ENCODE assay signal across 1 cellular context in the genomic region with DNA sequence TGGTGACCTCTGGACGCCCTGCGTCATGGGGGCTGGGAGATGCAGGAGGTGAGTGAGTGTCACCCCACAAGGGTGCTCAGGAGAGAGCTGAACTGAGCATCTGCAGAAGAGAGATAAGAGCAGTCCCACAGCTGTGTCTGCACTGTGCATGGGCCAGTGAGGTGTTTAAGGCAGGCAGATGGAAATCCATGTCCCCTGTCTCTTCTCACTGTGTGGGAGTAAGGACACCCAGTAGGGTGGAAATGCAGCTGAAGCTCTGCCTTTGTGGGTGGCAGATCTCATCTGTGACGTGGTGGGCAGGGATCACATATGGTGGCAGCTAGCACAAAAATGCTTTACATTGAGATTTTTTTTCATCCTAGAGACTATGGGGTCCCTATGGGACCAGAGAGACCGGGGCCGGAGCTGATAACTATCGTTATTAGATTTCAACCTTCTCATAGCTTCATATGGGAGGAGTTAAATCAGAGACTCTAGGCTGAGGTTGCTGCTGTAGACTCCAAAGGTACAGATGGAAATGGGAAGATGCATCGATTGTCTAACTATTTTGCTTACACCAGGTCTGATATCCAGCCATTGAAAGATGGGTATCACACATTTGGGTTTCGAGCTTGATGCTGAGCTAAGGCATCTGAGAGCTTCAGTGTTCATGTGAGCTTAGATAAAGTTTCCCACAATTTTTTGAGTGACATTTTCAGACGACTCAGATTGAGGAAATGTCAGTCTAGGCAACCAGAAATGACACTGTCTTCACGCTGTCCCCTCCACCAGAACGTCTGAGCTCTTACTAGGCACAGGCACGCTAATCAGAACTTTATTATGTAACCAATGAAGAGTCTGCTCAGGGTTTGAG.
A peak's percentile ranks its signal among the peaks of the same experiment; 100 is the strongest.
TF ChIP-seq lines count a peak whose summit lies in the region.

No MANE protein-coding gene starts in this region.

TF ChIP-seq in K562, 482 proteins besides CTCF, POLR2A, EP300 and RAD21 (continued from another document and continues in another):
- TF ChIP-seq, protein P1, sequence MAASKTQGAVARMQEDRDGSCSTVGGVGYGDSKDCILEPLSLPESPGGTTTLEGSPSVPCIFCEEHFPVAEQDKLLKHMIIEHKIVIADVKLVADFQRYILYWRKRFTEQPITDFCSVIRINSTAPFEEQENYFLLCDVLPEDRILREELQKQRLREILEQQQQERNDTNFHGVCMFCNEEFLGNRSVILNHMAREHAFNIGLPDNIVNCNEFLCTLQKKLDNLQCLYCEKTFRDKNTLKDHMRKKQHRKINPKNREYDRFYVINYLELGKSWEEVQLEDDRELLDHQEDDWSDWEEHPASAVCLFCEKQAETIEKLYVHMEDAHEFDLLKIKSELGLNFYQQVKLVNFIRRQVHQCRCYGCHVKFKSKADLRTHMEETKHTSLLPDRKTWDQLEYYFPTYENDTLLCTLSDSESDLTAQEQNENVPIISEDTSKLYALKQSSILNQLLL (CRISPR knock-in tag; IDR thresholded peaks at IDR 0.05; ENCODE audit: borderline replicate concordance), result no peak
- TF ChIP-seq, protein P2, sequence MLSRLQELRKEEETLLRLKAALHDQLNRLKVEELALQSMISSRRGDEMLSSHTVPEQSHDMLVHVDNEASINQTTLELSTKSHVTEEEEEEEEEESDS (CRISPR knock-in tag; IDR thresholded peaks at IDR 0.05), result no peak
- TF ChIP-seq ZNF316 (IDR thresholded peaks at IDR 0.05) (no peak; the same call in 1 of the 2 replicates), SMARCB1 (IDR thresholded peaks at IDR 0.05; ENCODE audit: insufficient read length, low read depth) (no peak), ZNF23 (CRISPR knock-in tag; IDR thresholded peaks at IDR 0.05) (no peak), NRF1 (conservative IDR thresholded peaks at IDR 0.05 in 1 of 2, IDR thresholded peaks at IDR 0.05 in 1 of 2) (peak; percentile 79 to 83), HLTF (IDR thresholded peaks at IDR 0.05) (peak; percentile 99), KDM2B (CRISPR knock-in tag; IDR thresholded peaks at IDR 0.05) (no peak), ZNF696 (CRISPR knock-in tag; conservative IDR thresholded peaks at IDR 0.05) (no peak), SMAD1 (IDR thresholded peaks at IDR 0.05; ENCODE audit: low read depth, low read length, partially characterized antibody) (peak; percentile 72), ASH1L (IDR thresholded peaks at IDR 0.05; ENCODE audit: borderline replicate concordance, low read depth, partially characterized antibody) (no peak), RHOXF2B (CRISPR knock-in tag; conservative IDR thresholded peaks at IDR 0.05) (no peak), JUND (IDR thresholded peaks at IDR 0.05; ENCODE audit: borderline replicate concordance, low read depth, low read length) (peak; percentile 91), JUND (tag; IDR thresholded peaks at IDR 0.05; ENCODE audit: borderline replicate concordance, low read depth, low read length) (peak; percentile 84; the same call in 2 of the 3 replicates), ZEB2 (IDR thresholded peaks at IDR 0.05) (peak; percentile 99), CBFA2T3 (IDR thresholded peaks at IDR 0.05) (peak; percentile 100), CXXC5 (CRISPR knock-in tag; IDR thresholded peaks at IDR 0.05) (peak; percentile 90), SMAD3 (CRISPR knock-in tag; conservative IDR thresholded peaks at IDR 0.05) (peak; percentile 38; the same call in 1 of the 2 replicates), IRF2 (CRISPR knock-in tag; IDR thresholded peaks at IDR 0.05) (no peak), ZNF133 (CRISPR knock-in tag; IDR thresholded peaks at IDR 0.05) (no peak), TAF1 (IDR thresholded peaks at IDR 0.05; ENCODE audit: control insufficient read depth, extremely low read depth, insufficient read depth, low read length, severe bottlenecking) (peak; percentile 33), HSF4 (CRISPR knock-in tag; IDR thresholded peaks at IDR 0.05; ENCODE audit: borderline replicate concordance) (no peak), MTA3 (IDR thresholded peaks at IDR 0.05; ENCODE audit: borderline replicate concordance) (peak; percentile 95), ETS2 (tag; IDR thresholded peaks at IDR 0.05; ENCODE audit: borderline replicate concordance, poor library complexity, severe bottlenecking) (no peak), HDAC8 (tag; IDR thresholded peaks at IDR 0.05) (no peak), ZNF436 (CRISPR knock-in tag; IDR thresholded peaks at IDR 0.05) (no peak), NFIC (IDR thresholded peaks at IDR 0.05) (peak; percentile 98), NFE2 (IDR thresholded peaks at IDR 0.05; ENCODE audit: low read depth) (peak; percentile 60), CBFB (CRISPR knock-in tag; IDR thresholded peaks at IDR 0.05) (no peak), ARHGAP35 (IDR thresholded peaks at IDR 0.05; ENCODE audit: partially characterized antibody) (no peak), PHTF2 (CRISPR knock-in tag; IDR thresholded peaks at IDR 0.05) (no peak), ZNF695 (CRISPR knock-in tag; IDR thresholded peaks at IDR 0.05) (no peak), XRCC3 (IDR thresholded peaks at IDR 0.05) (no peak), HNRNPL (IDR thresholded peaks at IDR 0.05; ENCODE audit: low read depth, low read length) (no peak), KDM1A (IDR thresholded peaks at IDR 0.05) (peak; percentile 98 to 99), ZC3H8 (IDR thresholded peaks at IDR 0.05) (no peak), CHD4 (IDR thresholded peaks at IDR 0.05; ENCODE audit: insufficient read depth, insufficient replicate concordance, low read depth, low read length, poor library complexity, severe bottlenecking) (no peak), ZBTB17 (CRISPR knock-in tag; IDR thresholded peaks at IDR 0.05) (no peak), CCAR2 (IDR thresholded peaks at IDR 0.05; ENCODE audit: low read depth, low read length) (no peak)
- TF ChIP-seq, protein P3, sequence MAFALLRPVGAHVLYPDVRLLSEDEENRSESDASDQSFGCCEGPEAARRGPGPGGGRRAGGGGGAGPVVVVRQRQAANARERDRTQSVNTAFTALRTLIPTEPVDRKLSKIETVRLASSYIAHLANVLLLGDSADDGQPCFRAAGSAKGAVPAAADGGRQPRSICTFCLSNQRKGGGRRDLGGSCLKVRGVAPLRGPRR (CRISPR knock-in tag; IDR thresholded peaks at IDR 0.05), result no peak
- TF ChIP-seq, protein P4, sequence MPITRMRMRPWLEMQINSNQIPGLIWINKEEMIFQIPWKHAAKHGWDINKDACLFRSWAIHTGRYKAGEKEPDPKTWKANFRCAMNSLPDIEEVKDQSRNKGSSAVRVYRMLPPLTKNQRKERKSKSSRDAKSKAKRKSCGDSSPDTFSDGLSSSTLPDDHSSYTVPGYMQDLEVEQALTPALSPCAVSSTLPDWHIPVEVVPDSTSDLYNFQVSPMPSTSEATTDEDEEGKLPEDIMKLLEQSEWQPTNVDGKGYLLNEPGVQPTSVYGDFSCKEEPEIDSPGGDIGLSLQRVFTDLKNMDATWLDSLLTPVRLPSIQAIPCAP (CRISPR knock-in tag; IDR thresholded peaks at IDR 0.05; ENCODE audit: borderline replicate concordance), result no peak
- TF ChIP-seq, protein P5, sequence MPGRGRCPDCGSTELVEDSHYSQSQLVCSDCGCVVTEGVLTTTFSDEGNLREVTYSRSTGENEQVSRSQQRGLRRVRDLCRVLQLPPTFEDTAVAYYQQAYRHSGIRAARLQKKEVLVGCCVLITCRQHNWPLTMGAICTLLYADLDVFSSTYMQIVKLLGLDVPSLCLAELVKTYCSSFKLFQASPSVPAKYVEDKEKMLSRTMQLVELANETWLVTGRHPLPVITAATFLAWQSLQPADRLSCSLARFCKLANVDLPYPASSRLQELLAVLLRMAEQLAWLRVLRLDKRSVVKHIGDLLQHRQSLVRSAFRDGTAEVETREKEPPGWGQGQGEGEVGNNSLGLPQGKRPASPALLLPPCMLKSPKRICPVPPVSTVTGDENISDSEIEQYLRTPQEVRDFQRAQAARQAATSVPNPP (IDR thresholded peaks at IDR 0.05; ENCODE audit: borderline replicate concordance, insufficient read depth, insufficient read length), result no peak
- TF ChIP-seq, protein P6, sequence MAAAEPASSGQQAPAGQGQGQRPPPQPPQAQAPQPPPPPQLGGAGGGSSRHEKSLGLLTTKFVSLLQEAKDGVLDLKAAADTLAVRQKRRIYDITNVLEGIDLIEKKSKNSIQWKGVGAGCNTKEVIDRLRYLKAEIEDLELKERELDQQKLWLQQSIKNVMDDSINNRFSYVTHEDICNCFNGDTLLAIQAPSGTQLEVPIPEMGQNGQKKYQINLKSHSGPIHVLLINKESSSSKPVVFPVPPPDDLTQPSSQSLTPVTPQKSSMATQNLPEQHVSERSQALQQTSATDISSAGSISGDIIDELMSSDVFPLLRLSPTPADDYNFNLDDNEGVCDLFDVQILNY (CRISPR knock-in tag; IDR thresholded peaks at IDR 0.05), result no peak
- TF ChIP-seq, protein P7, sequence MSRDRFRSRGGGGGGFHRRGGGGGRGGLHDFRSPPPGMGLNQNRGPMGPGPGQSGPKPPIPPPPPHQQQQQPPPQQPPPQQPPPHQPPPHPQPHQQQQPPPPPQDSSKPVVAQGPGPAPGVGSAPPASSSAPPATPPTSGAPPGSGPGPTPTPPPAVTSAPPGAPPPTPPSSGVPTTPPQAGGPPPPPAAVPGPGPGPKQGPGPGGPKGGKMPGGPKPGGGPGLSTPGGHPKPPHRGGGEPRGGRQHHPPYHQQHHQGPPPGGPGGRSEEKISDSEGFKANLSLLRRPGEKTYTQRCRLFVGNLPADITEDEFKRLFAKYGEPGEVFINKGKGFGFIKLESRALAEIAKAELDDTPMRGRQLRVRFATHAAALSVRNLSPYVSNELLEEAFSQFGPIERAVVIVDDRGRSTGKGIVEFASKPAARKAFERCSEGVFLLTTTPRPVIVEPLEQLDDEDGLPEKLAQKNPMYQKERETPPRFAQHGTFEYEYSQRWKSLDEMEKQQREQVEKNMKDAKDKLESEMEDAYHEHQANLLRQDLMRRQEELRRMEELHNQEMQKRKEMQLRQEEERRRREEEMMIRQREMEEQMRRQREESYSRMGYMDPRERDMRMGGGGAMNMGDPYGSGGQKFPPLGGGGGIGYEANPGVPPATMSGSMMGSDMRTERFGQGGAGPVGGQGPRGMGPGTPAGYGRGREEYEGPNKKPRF (IDR thresholded peaks at IDR 0.05; ENCODE audit: low read depth, low read length), result no peak
- TF ChIP-seq, protein P8, sequence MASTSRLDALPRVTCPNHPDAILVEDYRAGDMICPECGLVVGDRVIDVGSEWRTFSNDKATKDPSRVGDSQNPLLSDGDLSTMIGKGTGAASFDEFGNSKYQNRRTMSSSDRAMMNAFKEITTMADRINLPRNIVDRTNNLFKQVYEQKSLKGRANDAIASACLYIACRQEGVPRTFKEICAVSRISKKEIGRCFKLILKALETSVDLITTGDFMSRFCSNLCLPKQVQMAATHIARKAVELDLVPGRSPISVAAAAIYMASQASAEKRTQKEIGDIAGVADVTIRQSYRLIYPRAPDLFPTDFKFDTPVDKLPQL (IDR thresholded peaks at IDR 0.05; ENCODE audit: extremely low read depth, insufficient read length), result no peak
- TF ChIP-seq, protein P9, sequence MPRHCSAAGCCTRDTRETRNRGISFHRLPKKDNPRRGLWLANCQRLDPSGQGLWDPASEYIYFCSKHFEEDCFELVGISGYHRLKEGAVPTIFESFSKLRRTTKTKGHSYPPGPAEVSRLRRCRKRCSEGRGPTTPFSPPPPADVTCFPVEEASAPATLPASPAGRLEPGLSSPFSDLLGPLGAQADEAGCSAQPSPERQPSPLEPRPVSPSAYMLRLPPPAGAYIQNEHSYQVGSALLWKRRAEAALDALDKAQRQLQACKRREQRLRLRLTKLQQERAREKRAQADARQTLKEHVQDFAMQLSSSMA (CRISPR knock-in tag; IDR thresholded peaks at IDR 0.05), result no peak
- TF ChIP-seq, protein P10, sequence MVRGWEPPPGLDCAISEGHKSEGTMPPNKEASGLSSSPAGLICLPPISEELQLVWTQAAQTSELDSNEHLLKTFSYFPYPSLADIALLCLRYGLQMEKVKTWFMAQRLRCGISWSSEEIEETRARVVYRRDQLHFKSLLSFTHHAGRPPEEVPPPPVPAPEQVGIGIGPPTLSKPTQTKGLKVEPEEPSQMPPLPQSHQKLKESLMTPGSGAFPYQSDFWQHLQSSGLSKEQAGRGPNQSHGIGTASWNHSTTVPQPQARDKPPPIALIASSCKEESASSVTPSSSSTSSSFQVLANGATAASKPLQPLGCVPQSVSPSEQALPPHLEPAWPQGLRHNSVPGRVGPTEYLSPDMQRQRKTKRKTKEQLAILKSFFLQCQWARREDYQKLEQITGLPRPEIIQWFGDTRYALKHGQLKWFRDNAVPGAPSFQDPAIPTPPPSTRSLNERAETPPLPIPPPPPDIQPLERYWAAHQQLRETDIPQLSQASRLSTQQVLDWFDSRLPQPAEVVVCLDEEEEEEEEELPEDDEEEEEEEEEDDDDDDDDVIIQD (CRISPR knock-in tag; IDR thresholded peaks at IDR 0.05), result no peak
- TF ChIP-seq, protein P11, sequence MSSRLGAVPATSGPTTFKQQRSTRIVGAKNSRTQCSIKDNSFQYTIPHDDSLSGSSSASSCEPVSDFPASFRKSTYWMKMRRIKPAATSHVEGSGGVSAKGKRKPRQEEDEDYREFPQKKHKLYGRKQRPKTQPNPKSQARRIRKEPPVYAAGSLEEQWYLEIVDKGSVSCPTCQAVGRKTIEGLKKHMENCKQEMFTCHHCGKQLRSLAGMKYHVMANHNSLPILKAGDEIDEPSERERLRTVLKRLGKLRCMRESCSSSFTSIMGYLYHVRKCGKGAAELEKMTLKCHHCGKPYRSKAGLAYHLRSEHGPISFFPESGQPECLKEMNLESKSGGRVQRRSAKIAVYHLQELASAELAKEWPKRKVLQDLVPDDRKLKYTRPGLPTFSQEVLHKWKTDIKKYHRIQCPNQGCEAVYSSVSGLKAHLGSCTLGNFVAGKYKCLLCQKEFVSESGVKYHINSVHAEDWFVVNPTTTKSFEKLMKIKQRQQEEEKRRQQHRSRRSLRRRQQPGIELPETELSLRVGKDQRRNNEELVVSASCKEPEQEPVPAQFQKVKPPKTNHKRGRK (tag; IDR thresholded peaks at IDR 0.05), result no peak
- TF ChIP-seq, protein P12, sequence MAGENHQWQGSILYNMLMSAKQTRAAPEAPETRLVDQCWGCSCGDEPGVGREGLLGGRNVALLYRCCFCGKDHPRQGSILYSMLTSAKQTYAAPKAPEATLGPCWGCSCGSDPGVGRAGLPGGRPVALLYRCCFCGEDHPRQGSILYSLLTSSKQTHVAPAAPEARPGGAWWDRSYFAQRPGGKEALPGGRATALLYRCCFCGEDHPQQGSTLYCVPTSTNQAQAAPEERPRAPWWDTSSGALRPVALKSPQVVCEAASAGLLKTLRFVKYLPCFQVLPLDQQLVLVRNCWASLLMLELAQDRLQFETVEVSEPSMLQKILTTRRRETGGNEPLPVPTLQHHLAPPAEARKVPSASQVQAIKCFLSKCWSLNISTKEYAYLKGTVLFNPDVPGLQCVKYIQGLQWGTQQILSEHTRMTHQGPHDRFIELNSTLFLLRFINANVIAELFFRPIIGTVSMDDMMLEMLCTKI (IDR thresholded peaks at IDR 0.05; ENCODE audit: partially characterized antibody), result no peak
- TF ChIP-seq, protein P13, sequence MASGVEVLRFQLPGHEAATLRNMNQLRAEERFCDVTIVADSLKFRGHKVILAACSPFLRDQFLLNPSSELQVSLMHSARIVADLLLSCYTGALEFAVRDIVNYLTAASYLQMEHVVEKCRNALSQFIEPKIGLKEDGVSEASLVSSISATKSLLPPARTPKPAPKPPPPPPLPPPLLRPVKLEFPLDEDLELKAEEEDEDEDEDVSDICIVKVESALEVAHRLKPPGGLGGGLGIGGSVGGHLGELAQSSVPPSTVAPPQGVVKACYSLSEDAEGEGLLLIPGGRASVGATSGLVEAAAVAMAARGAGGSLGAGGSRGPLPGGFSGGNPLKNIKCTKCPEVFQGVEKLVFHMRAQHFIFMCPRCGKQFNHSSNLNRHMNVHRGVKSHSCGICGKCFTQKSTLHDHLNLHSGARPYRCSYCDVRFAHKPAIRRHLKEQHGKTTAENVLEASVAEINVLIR (CRISPR knock-in tag; IDR thresholded peaks at IDR 0.05), result no peak
